In genomic region chr9:124410321-124410913, GRCh38 we compare ENCODE assay signal across 10 cellular contexts. TPM values are rescaled to one million over a fixed set of nuclear protein-coding genes. Genes with fewer than 3 reads are reported as not detected.
DNase-seq lines count a peak whose midpoint lies in the region; ATAC-seq and TF ChIP-seq lines count a peak whose summit lies in the region.
"Had no signal": no experiment of that assay in that cellular context is flagged by ENCODE, and none has a peak within 500 bp of the region (broad histone marks: within the 10 kb centered on the region; RNA-seq: fewer than 3 reads in every experiment).

No MANE protein-coding gene starts in this region.

- peak; percentile 19 for DNase-seq in Caki2 (ENCODE audit: low read depth)
- DNase-seq in KG1 (lab: John Stamatoyannopoulos, UW) = peak; percentile 6
- no peak for DNase-seq in brain microvascular endothelial cell
- no peak for DNase-seq in neural crest cell (ENCODE audit: low read depth, low spot score)
- no peak for DNase-seq in stimulated activated CD4-positive, alpha-beta T cell treated with anti-CD3 and anti-CD28 coated beads, Interleukin-4, amount 100 ng/mL, for 4 hours
- DNase-seq in NCI-H748 treated with DMSO at 0.1 percent for 48 hours (lab: John Stamatoyannopoulos, UW) = no peak
- no peak for DNase-seq in left lung
- DNase-seq: activated gamma-delta T cell treated with Interleukin-2 at 50 U/mL for 16 hours; effector memory CD4-positive, alpha-beta T cell; retina had no signal

- in situ Hi-C loops in Caki2 (cut with HindIII; ENCODE audit: low pct_unique_long_range_greater_than_20kb, low sequenced_read_pairs) (no loop called here), brain microvascular endothelial cell (cut with HindIII; ENCODE audit: low pct_ligation_motif_present, low sequenced_read_pairs) (no loop called here)

- peaks cover 22% of the 10 kb centered on the region for H3K4me1 Mint-ChIP-seq in neural crest cell

- H3K4me1 ChIP-seq in left lung = peaks cover 10 to 48% of the 10 kb centered on the region in 2 donors

- no peak for TF ChIP-seq CTCF in brain microvascular endothelial cell (IDR thresholded peaks at IDR 0.05; ENCODE audit: low read depth, low read length, missing control alignments)
- peak; percentile 69 for TF ChIP-seq CTCF in neural crest cell (conservative IDR thresholded peaks at IDR 0.05)
- TF ChIP-seq CTCF in left lung (IDR thresholded peaks at IDR 0.05) = no peak

- no peak overlapping the region for H3K4me3 ChIP-seq in brain microvascular endothelial cell (ENCODE audit: low read depth, low read length)
- no peak overlapping the region for H3K4me3 ChIP-seq in left lung

- H3K27ac ChIP-seq in brain microvascular endothelial cell (peak overlapping the region; percentile 98), left lung (no peak overlapping the region)

- H3K27ac Mint-ChIP-seq in neural crest cell (ENCODE audit: unreplicated experiment) = no peak overlapping the region

- H3K4me3 Mint-ChIP-seq in neural crest cell = peak overlapping the region; percentile 68

- no peaks in the 10 kb centered on the region for H3K9me3 ChIP-seq in left lung

- peaks cover 60% of the 10 kb centered on the region for H3K36me3 ChIP-seq in brain microvascular endothelial cell (replicated peaks)
- peaks cover 4 to 81% of the 10 kb centered on the region in 2 donors for H3K36me3 ChIP-seq in left lung

- intact Hi-C loops in left lung (cut with DNase I) = no loop called here

- H3K27me3 ChIP-seq in brain microvascular endothelial cell (replicated peaks) = no peaks in the 10 kb centered on the region
- H3K27me3 ChIP-seq in left lung = no peaks in the 10 kb centered on the region

- ATAC-seq in left lung = no peak

- H3K9me3 Mint-ChIP-seq in neural crest cell = peaks cover under 1% of the 10 kb centered on the region

- peaks cover under 1% of the 10 kb centered on the region for H3K27me3 Mint-ChIP-seq in neural crest cell (ENCODE audit: low read depth)

- peaks cover 17% of the 10 kb centered on the region for H3K36me3 Mint-ChIP-seq in neural crest cell (ENCODE audit: low read depth)

RNA-seq across cellular contexts. Expression of gene PSMB7, which starts 4.8 kb away (rescaled TPM):
- total RNA-seq in Caki2 (2014; rRNA removed; shearing (Covaris generic); ENCODE audit: low replicate concordance) = 106 and 142 TPM in 2 replicates
- total RNA-seq in neural crest cell = 195 and 196 TPM in 2 replicates
- 100 to 1,000 TPM in 1 of 2 donors, 10 to 100 TPM in 1; 86.3 to 128 TPM for total RNA-seq in left lung

RNA-seq across cellular contexts. Expression of gene ADGRD2, which starts 39.8 kb away (rescaled TPM):
- 0.26 TPM in 1 of 2 replicates, not detected in the other for total RNA-seq in Caki2 (2014; rRNA removed; shearing (Covaris generic); ENCODE audit: low replicate concordance)
- total RNA-seq in neural crest cell = 0.44 TPM in 1 of 2 replicates, not detected in the other
- not detected for total RNA-seq in left lung

Comparison
In these comparisons a context has a peak if more than half of its experiments do, and no peak if none do; other contexts are left out.
1. DNase-seq: peak in Caki2 (single experiment) and KG1 (single experiment); none in brain microvascular endothelial cell (single experiment), neural crest cell (single experiment), stimulated activated CD4-positive, alpha-beta T cell treated with anti-CD3 and anti-CD28 coated beads, Interleukin-4, amount 100 ng/mL, for 4 hours (0 of 2), NCI-H748 treated with DMSO at 0.1 percent for 48 hours (single experiment) and left lung (0 of 2).